ENCODE assay signal across 1 cellular context in genomic region chr19:29476528-29476927, GRCh38.
TF ChIP-seq lines count a peak whose summit lies in the region.

No MANE protein-coding gene starts in this region.

TF ChIP-seq in HEK293, 187 proteins besides CTCF, POLR2A, EP300 and RAD21 (continued from another document):
- TF ChIP-seq ZNF518A (tag by site-specific recombination; conservative IDR thresholded peaks at IDR 0.05; ENCODE audit: low read depth) (no peak), IKZF3 (tag by site-specific recombination; IDR thresholded peaks at IDR 0.05) (peak; percentile 44; the same call in 1 of the 2 replicates), ZNF274 (IDR thresholded peaks at IDR 0.05; ENCODE audit: low read length) (no peak), ZNF274 (tag by site-specific recombination; IDR thresholded peaks at IDR 0.05; ENCODE audit: borderline replicate concordance) (no peak), ZNF658 (tag by site-specific recombination; IDR thresholded peaks at IDR 0.05) (no peak), ZNF701 (tag by site-specific recombination; IDR thresholded peaks at IDR 0.05) (peak; percentile 59; the same call in 1 of the 2 replicates)
